Comparison of ENCODE assay signal across 11 cellular contexts in genomic region chr21:34846601-34847112, GRCh38.
A peak's percentile ranks its signal among the peaks of the same experiment; 100 is the strongest.
DNase-seq lines count a peak whose midpoint lies in the region; ATAC-seq and TF ChIP-seq lines count a peak whose summit lies in the region.
"Had no signal": no experiment of that assay in that cellular context is flagged by ENCODE, and none has a peak within 500 bp of the region (broad histone marks: within the 10 kb centered on the region; RNA-seq: fewer than 3 reads in every experiment).

No MANE protein-coding gene starts in this region.

- no peaks in the 10 kb centered on the region for H3K27me3 ChIP-seq in mucosa of rectum (ENCODE audit: control insufficient read depth in 2 of 2, insufficient read depth in 2 of 2, low read length in 2 of 2)

- H3K9ac ChIP-seq in mucosa of rectum (ENCODE audit: low read depth in 1 of 2, low read length in 2 of 2) = no peak overlapping the region

- ATAC-seq in central memory CD8-positive, alpha-beta T cell (replicated peaks; ENCODE audit: extremely low read depth, poor library complexity, severe bottlenecking) = no peak
- no peak for ATAC-seq in HG03457 (IDR thresholded peaks at IDR 0.05; ENCODE audit: unreplicated experiment)

- peaks cover 27% of the 10 kb centered on the region for H3K36me3 Mint-ChIP-seq in central memory CD8-positive, alpha-beta T cell (ENCODE audit: insufficient read depth)

- H3K27ac Mint-ChIP-seq in central memory CD8-positive, alpha-beta T cell (ENCODE audit: low read depth) = no peak overlapping the region
- H3K27ac Mint-ChIP-seq: activated CD4-positive, alpha-beta memory T cell treated with anti-CD3 and anti-CD28 coated beads, Interleukin-2, amount 10 ng/mL, durations not matched to agents 7 days and 5 days had no signal

- H3K36me3 ChIP-seq in mucosa of rectum (ENCODE audit: control insufficient read depth in 2 of 2, insufficient read depth in 2 of 2, low read length in 2 of 2) = peaks cover 9 to 12% of the 10 kb centered on the region in 2 donors

- TF ChIP-seq RAD21 in Ishikawa (IDR thresholded peaks at IDR 0.05; ENCODE audit: low read depth) = no peak

- H3K27ac ChIP-seq in mucosa of rectum (ENCODE audit: low read depth in 2 of 2, low read length in 2 of 2) = peak overlapping the region; percentile 54 to 55

- DNase-seq in AG08395 (ENCODE audit: low spot score) (peak; percentile 44), RKO (ENCODE audit: low spot score) (no peak), NCI-H2227 (lab: John Stamatoyannopoulos, UW; ENCODE audit: unreplicated experiment) (no peak), T-helper 9 cell (no peak)
- no peak for DNase-seq in central memory CD8-positive, alpha-beta T cell (ENCODE audit: low spot score in 2 of 2)
- DNase-seq: activated CD4-positive, alpha-beta memory T cell treated with anti-CD3 and anti-CD28 coated beads, Interleukin-2, amount 10 ng/mL, durations not matched to agents 7 days and 5 days; DND-41; NCI-H1092 treated with DMSO at 0.1 percent for 48 hours had no signal

- H3K4me3 ChIP-seq in mucosa of rectum (ENCODE audit: low read length in 2 of 2) = no peak overlapping the region

- peak overlapping the region; percentile 4 for H3K4me3 Mint-ChIP-seq in central memory CD8-positive, alpha-beta T cell

- H3K9me3 ChIP-seq in mucosa of rectum (ENCODE audit: control insufficient read depth in 2 of 2, low read length in 2 of 2) = no peaks in the 10 kb centered on the region

- H3K27me3 Mint-ChIP-seq in central memory CD8-positive, alpha-beta T cell = no peaks in the 10 kb centered on the region

- H3K9me3 Mint-ChIP-seq in central memory CD8-positive, alpha-beta T cell = no peaks in the 10 kb centered on the region
- H3K9me3 Mint-ChIP-seq: activated CD4-positive, alpha-beta memory T cell treated with anti-CD3 and anti-CD28 coated beads, Interleukin-2, amount 10 ng/mL, durations not matched to agents 7 days and 5 days had no signal

- H3K4me1 Mint-ChIP-seq in central memory CD8-positive, alpha-beta T cell = peaks cover 37% of the 10 kb centered on the region

- TF ChIP-seq EP300 in Ishikawa (IDR thresholded peaks at IDR 0.05; ENCODE audit: borderline replicate concordance) = 0 out of 2 replicates have a peak, but pooled peaks have one; percentile 20

- H3K4me1 ChIP-seq in mucosa of rectum (ENCODE audit: control insufficient read depth in 2 of 2, insufficient read depth in 2 of 2, low read length in 2 of 2) = peaks cover 25 to 28% of the 10 kb centered on the region in 2 donors

TF ChIP-seq in Ishikawa, 13 proteins besides CTCF, POLR2A, EP300 and RAD21:
- 0 out of 2 replicates have a peak, but pooled peaks have one; percentile 34 for TF ChIP-seq TAF1 (IDR thresholded peaks at IDR 0.05; ENCODE audit: low read depth)
- 0 out of 2 replicates have a peak, but pooled peaks have one; percentile 19 for TF ChIP-seq TEAD4 (IDR thresholded peaks at IDR 0.05)
- peak; percentile 30 for TF ChIP-seq NFIC (IDR thresholded peaks at IDR 0.05)
- no peak for TF ChIP-seq REST (IDR thresholded peaks at IDR 0.05; ENCODE audit: low read depth)
